1 cellular context compared by ENCODE assay signal in genomic region chr22:27885977-27886842, GRCh38.
TF ChIP-seq lines count a peak whose summit lies in the region.

No MANE protein-coding gene starts in this region.

TF ChIP-seq in HepG2, 621 proteins besides CTCF, POLR2A, EP300 and RAD21 (continued from another document):
- TF ChIP-seq GMEB2 (CRISPR knock-in tag; IDR thresholded peaks at IDR 0.05; ENCODE audit: low read depth) (no peak), TMF1 (CRISPR knock-in tag; IDR thresholded peaks at IDR 0.05; ENCODE audit: low read depth) (no peak), UBTF (CRISPR knock-in tag; IDR thresholded peaks at IDR 0.05) (no peak), ZNF546 (CRISPR knock-in tag; conservative IDR thresholded peaks at IDR 0.05) (no peak), MED1 (CRISPR knock-in tag; IDR thresholded peaks at IDR 0.05) (no peak), TEAD3 (CRISPR knock-in tag; optimal IDR thresholded peaks at IDR 0.05; ENCODE audit: borderline replicate concordance) (peak; percentile 39), ZNF333 (CRISPR knock-in tag; IDR thresholded peaks at IDR 0.05; ENCODE audit: borderline replicate concordance) (no peak), ZNF646 (CRISPR knock-in tag; IDR thresholded peaks at IDR 0.05) (no peak), MTF2 (CRISPR knock-in tag; IDR thresholded peaks at IDR 0.05; ENCODE audit: borderline replicate concordance) (no peak), HINFP (CRISPR knock-in tag; IDR thresholded peaks at IDR 0.05; ENCODE audit: low read depth) (no peak), ZNF784 (CRISPR knock-in tag; IDR thresholded peaks at IDR 0.05; ENCODE audit: borderline replicate concordance) (no peak), ZNF644 (CRISPR knock-in tag; IDR thresholded peaks at IDR 0.05; ENCODE audit: low read depth) (no peak), POLR2AphosphoS5 (IDR thresholded peaks at IDR 0.05; ENCODE audit: low read depth, low read length) (no peak), AHR (CRISPR knock-in tag; IDR thresholded peaks at IDR 0.05) (no peak), TBP (CRISPR knock-in tag; IDR thresholded peaks at IDR 0.05) (no peak), KAT7 (CRISPR knock-in tag; IDR thresholded peaks at IDR 0.05; ENCODE audit: borderline replicate concordance) (no peak), CHD2 (IDR thresholded peaks at IDR 0.05; ENCODE audit: low read depth, low read length) (no peak), NCOA1 (CRISPR knock-in tag; IDR thresholded peaks at IDR 0.05) (no peak), TGIF2 (CRISPR knock-in tag; IDR thresholded peaks at IDR 0.05) (no peak), BRF2 (CRISPR knock-in tag; IDR thresholded peaks at IDR 0.05) (no peak), ATF7 (IDR thresholded peaks at IDR 0.05) (peak; percentile 77), ATF7 (CRISPR knock-in tag; IDR thresholded peaks at IDR 0.05) (no peak), BCL6 (CRISPR knock-in tag; IDR thresholded peaks at IDR 0.05) (0 out of 2 replicates have a peak, but pooled peaks have one; percentile 27), SKI (IDR thresholded peaks at IDR 0.05; ENCODE audit: partially characterized antibody) (no peak), TCF7 (IDR thresholded peaks at IDR 0.05; ENCODE audit: low read depth) (no peak), ZNF674 (CRISPR knock-in tag; IDR thresholded peaks at IDR 0.05; ENCODE audit: low read depth) (no peak), MTA1 (CRISPR knock-in tag; IDR thresholded peaks at IDR 0.05; ENCODE audit: borderline replicate concordance) (no peak), DBP (CRISPR knock-in tag; IDR thresholded peaks at IDR 0.05; ENCODE audit: not compliant biosample characterization) (no peak), FOSL2 (CRISPR knock-in tag; IDR thresholded peaks at IDR 0.05) (0 out of 2 replicates have a peak, but pooled peaks have one; percentile 15), KLF16 (CRISPR knock-in tag; IDR thresholded peaks at IDR 0.05) (0 out of 4 replicates have a peak, but pooled peaks of 1 of the 2 experiments have one; percentile 41), MBNL3 (CRISPR knock-in tag; conservative IDR thresholded peaks at IDR 0.05) (no peak), ZNF367 (CRISPR knock-in tag; IDR thresholded peaks at IDR 0.05; ENCODE audit: borderline replicate concordance) (no peak), TRIM24 (CRISPR knock-in tag; IDR thresholded peaks at IDR 0.05) (no peak), NBN (conservative IDR thresholded peaks at IDR 0.05) (no peak), HOXA3 (CRISPR knock-in tag; IDR thresholded peaks at IDR 0.05) (no peak), ZBTB33 (CRISPR knock-in tag; IDR thresholded peaks at IDR 0.05) (no peak), MEIS1 (CRISPR knock-in tag; IDR thresholded peaks at IDR 0.05; ENCODE audit: borderline replicate concordance) (no peak), ZNF17 (CRISPR knock-in tag; IDR thresholded peaks at IDR 0.05) (no peak), ATF2 (CRISPR knock-in tag; IDR thresholded peaks at IDR 0.05) (peak; percentile 40; the same call in 1 of the 2 replicates), NFATC3 (CRISPR knock-in tag; IDR thresholded peaks at IDR 0.05) (no peak), ZNF282 (IDR thresholded peaks at IDR 0.05; ENCODE audit: partially characterized antibody) (no peak), FOXA3 (CRISPR knock-in tag; IDR thresholded peaks at IDR 0.05) (peak; percentile 62; the same call in 1 of the 2 replicates), KLF12 (CRISPR knock-in tag; IDR thresholded peaks at IDR 0.05; ENCODE audit: borderline replicate concordance) (no peak), DPF2 (CRISPR knock-in tag; IDR thresholded peaks at IDR 0.05; ENCODE audit: borderline replicate concordance, low read depth) (no peak), ZNF615 (CRISPR knock-in tag; IDR thresholded peaks at IDR 0.05; ENCODE audit: borderline replicate concordance) (no peak), ZNF230 (CRISPR knock-in tag; IDR thresholded peaks at IDR 0.05) (no peak), ZNF225 (CRISPR knock-in tag; IDR thresholded peaks at IDR 0.05) (no peak), ZNF772 (CRISPR knock-in tag; IDR thresholded peaks at IDR 0.05) (no peak), THYN1 (CRISPR knock-in tag; IDR thresholded peaks at IDR 0.05; ENCODE audit: borderline replicate concordance, low read depth) (no peak), NFIB (CRISPR knock-in tag; IDR thresholded peaks at IDR 0.05; ENCODE audit: borderline replicate concordance) (no peak), IKZF4 (CRISPR knock-in tag; IDR thresholded peaks at IDR 0.05; ENCODE audit: borderline replicate concordance, low read depth, not compliant biosample characterization) (no peak), STAG1 (CRISPR knock-in tag; IDR thresholded peaks at IDR 0.05) (peak; percentile 27; the same call in 1 of the 2 replicates), PRPF4 (IDR thresholded peaks at IDR 0.05; ENCODE audit: low read depth, low read length, poor library complexity, severe bottlenecking) (no peak), SALL2 (CRISPR knock-in tag; IDR thresholded peaks at IDR 0.05) (no peak), ZNF44 (CRISPR knock-in tag; IDR thresholded peaks at IDR 0.05) (no peak)
